Comparison of ENCODE assay signal across 22 cellular contexts in the genomic region with DNA sequence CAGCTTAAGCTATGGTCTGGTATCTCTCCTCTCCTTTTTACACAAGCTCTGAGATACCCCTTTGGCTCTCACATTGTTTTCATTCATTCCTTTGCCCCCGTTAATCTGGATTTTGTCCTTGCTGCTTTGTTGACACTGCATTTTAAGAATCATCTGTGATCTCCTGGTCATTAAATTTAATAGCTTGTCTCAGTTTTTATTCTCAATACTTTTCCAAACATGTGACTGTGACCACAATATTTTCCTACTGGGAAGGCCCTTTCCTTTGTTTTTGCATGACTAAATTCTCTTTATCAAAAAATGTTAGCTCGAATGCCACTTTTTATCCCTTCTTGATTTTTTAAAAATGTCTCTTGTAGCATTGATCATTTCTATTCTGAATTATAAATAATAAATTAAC.
"Had no signal": no experiment of that assay in that cellular context is flagged by ENCODE, and none has a peak within 500 bp of the region (broad histone marks: within the 10 kb centered on the region; RNA-seq: fewer than 3 reads in every experiment).

No MANE protein-coding gene starts in this region.

- H3K4me1 ChIP-seq: heart left ventricle, left ventricle myocardium inferior, parathyroid adenoma, sigmoid colon, suprapubic skin, vagina had no signal

- H2AFZ ChIP-seq: parathyroid adenoma had no signal

- H3K27ac ChIP-seq: cardiac muscle cell, dorsolateral prefrontal cortex, gastroesophageal sphincter, heart left ventricle, left ventricle myocardium inferior, parathyroid adenoma, sigmoid colon, suprapubic skin, transverse colon, vagina had no signal

- DNase-seq: activated CD4-positive, alpha-beta T cell treated with anti-CD3 and anti-CD28 coated beads, Interleukin-2, amount 10 ng/mL, durations not matched to agents 7 days and 5 days; activated CD8-positive, alpha-beta memory T cell treated with anti-CD3 and anti-CD28 coated beads, Interleukin-2, amount 50 U/mL, for 4 hours; activated effector memory CD4-positive, alpha-beta T cell treated with Interleukin-2 at 50 U/mL for 16 hours; activated naive CD4-positive, alpha-beta T cell treated with anti-CD3 and anti-CD28 coated beads, Interleukin-2, amount 10 ng/mL, durations not matched to agents 7 days and 5 days; activated naive CD8-positive, alpha-beta T cell treated with anti-CD3 and anti-CD28 coated beads, Interleukin-2, amount 50 U/mL, for 24 hours; activated T-cell treated with anti-CD3 and anti-CD28 coated beads, Interleukin-2, amount 50 U/mL, for 48 hours; anterior cingulate cortex; dorsolateral prefrontal cortex; heart left ventricle; kidney; left ventricle myocardium inferior; naive thymus-derived CD4-positive, alpha-beta T cell; sigmoid colon; stimulated activated CD4-positive, alpha-beta T cell treated with anti-CD3 and anti-CD28 coated beads, Interleukin-12 subunit alpha, Interleukin-12 subunit beta, amount 100 ng/mL, for 4 hours; stimulated activated naive CD8-positive, alpha-beta T cell treated with anti-CD3 and anti-CD28 coated beads, Interleukin-15, amount 100 ng/mL, for 72 hours; transverse colon had no signal

- H3K9ac ChIP-seq: parathyroid adenoma had no signal

- H3K4me3 ChIP-seq: cardiac muscle cell, dorsolateral prefrontal cortex, gastroesophageal sphincter, heart left ventricle, left ventricle myocardium inferior, sigmoid colon, suprapubic skin, transverse colon, vagina had no signal

- H3K27me3 ChIP-seq: cardiac muscle cell, dorsolateral prefrontal cortex, gastroesophageal sphincter, heart left ventricle, sigmoid colon, suprapubic skin, transverse colon, vagina had no signal

- H3K36me3 ChIP-seq: cardiac muscle cell, gastroesophageal sphincter, heart left ventricle, left ventricle myocardium inferior, sigmoid colon, suprapubic skin, transverse colon, vagina had no signal

- ATAC-seq: activated CD4-positive, CD25-positive, alpha-beta regulatory T cell treated with anti-CD3 and anti-CD28 coated beads, Interleukin-2, amount 50 U/mL, for 24 hours; activated naive CD8-positive, alpha-beta T cell treated with anti-CD3 and anti-CD28 coated beads, Interleukin-2, amount 50 U/mL, for 24 hours; gastroesophageal sphincter; heart left ventricle; naive thymus-derived CD4-positive, alpha-beta T cell; stimulated activated naive CD8-positive, alpha-beta T cell treated with anti-CD3 and anti-CD28 coated beads, Interleukin-15, amount 100 ng/mL, for 72 hours had no signal

- H3K9me3 ChIP-seq: gastroesophageal sphincter, heart left ventricle, left ventricle myocardium inferior, suprapubic skin, transverse colon, vagina had no signal
